In genomic region chr3:197983076-197983475, GRCh38 we compare ENCODE assay signal across 21 cellular contexts. TPM values are rescaled to one million over a fixed set of nuclear protein-coding genes. Genes with fewer than 3 reads are reported as not detected.
DNase-seq lines count a peak whose midpoint lies in the region; ATAC-seq and TF ChIP-seq lines count a peak whose summit lies in the region.
"Had no signal": no experiment of that assay in that cellular context is flagged by ENCODE, and none has a peak within 500 bp of the region (broad histone marks: within the 10 kb centered on the region; RNA-seq: fewer than 3 reads in every experiment).

No MANE protein-coding gene starts in this region.

- no peak overlapping the region for H3K4me3 Mint-ChIP-seq in activated CD8-positive, alpha-beta T cell treated with anti-CD3 and anti-CD28 coated beads, Interleukin-2, amount 10 ng/mL, durations not matched to agents 7 days and 5 days
- no peak overlapping the region for H3K4me3 Mint-ChIP-seq in activated CD8-positive, alpha-beta T cell treated with anti-CD3 and anti-CD28 coated beads for 36 hours
- peak overlapping the region; percentile 24 for H3K4me3 Mint-ChIP-seq in T-helper 2 cell treated with Interferon-gamma antibody and Interleukin-4, amounts not matched to agents 5 μg/mL and 100 μg/mL, for 36 hours
- H3K4me3 Mint-ChIP-seq: CD4-positive, alpha-beta T cell; CD8-positive, alpha-beta memory T cell; HFFc6 had no signal

- H3K36me3 Mint-ChIP-seq in activated CD8-positive, alpha-beta T cell treated with anti-CD3 and anti-CD28 coated beads, Interleukin-2, amount 10 ng/mL, durations not matched to agents 7 days and 5 days (ENCODE audit: low read depth): no peaks in the 10 kb centered on the region
- H3K36me3 Mint-ChIP-seq in activated CD8-positive, alpha-beta T cell treated with anti-CD3 and anti-CD28 coated beads for 36 hours (ENCODE audit: low read depth): peaks cover 13% of the 10 kb centered on the region
- H3K36me3 Mint-ChIP-seq in T-helper 2 cell treated with Interferon-gamma antibody and Interleukin-4, amounts not matched to agents 5 μg/mL and 100 μg/mL, for 36 hours (ENCODE audit: low read depth): no peaks in the 10 kb centered on the region
- H3K36me3 Mint-ChIP-seq: CD14-positive monocyte had no signal

- no peaks in the 10 kb centered on the region; the same call in 1 of the 2 replicates for H3K4me1 ChIP-seq in DND-41 (ENCODE audit: insufficient read depth, low read length)
- H3K4me1 ChIP-seq: A549, BE2C had no signal

- no peaks in the 10 kb centered on the region for H3K9me3 ChIP-seq in DND-41 (ENCODE audit: insufficient read depth, low read length, severe bottlenecking)
- H3K9me3 ChIP-seq: A549, BE2C, HAP-1 had no signal

- ATAC-seq in activated CD8-positive, alpha-beta T cell treated with anti-CD3 and anti-CD28 coated beads, Interleukin-2, amount 10 ng/mL, durations not matched to agents 7 days and 5 days: peak; percentile 61
- no peak for ATAC-seq in activated CD8-positive, alpha-beta T cell treated with anti-CD3 and anti-CD28 coated beads for 36 hours
- ATAC-seq in DND-41 (ENCODE audit: insufficient read depth, low read depth): 0 out of 3 replicates have a peak, but pooled peaks have one; percentile 52
- ATAC-seq: A549 had no signal

- no peaks in the 10 kb centered on the region for H3K9me3 Mint-ChIP-seq in activated CD8-positive, alpha-beta T cell treated with anti-CD3 and anti-CD28 coated beads, Interleukin-2, amount 10 ng/mL, durations not matched to agents 7 days and 5 days (ENCODE audit: insufficient read depth)
- no peaks in the 10 kb centered on the region for H3K9me3 Mint-ChIP-seq in activated CD8-positive, alpha-beta T cell treated with anti-CD3 and anti-CD28 coated beads for 36 hours
- no peaks in the 10 kb centered on the region for H3K9me3 Mint-ChIP-seq in T-helper 2 cell treated with Interferon-gamma antibody and Interleukin-4, amounts not matched to agents 5 μg/mL and 100 μg/mL, for 36 hours
- H3K9me3 Mint-ChIP-seq: CD14-positive monocyte; CD4-positive, alpha-beta T cell; CD8-positive, alpha-beta memory T cell; HFFc6 had no signal

- CTCF ChIA-PET in activated CD8-positive, alpha-beta T cell treated with anti-CD3 and anti-CD28 coated beads, Interleukin-2, amount 10 ng/mL, durations not matched to agents 7 days and 5 days (lab: Charles Lee): no interaction called here
- CTCF ChIA-PET in activated CD8-positive, alpha-beta T cell treated with anti-CD3 and anti-CD28 coated beads for 36 hours (lab: Charles Lee): no interaction called here

- no peaks in the 10 kb centered on the region for H3K36me3 ChIP-seq in DND-41 (ENCODE audit: insufficient read depth, low read length)
- H3K36me3 ChIP-seq: BE2C, HAP-1 had no signal

- TF ChIP-seq CTCF in activated CD8-positive, alpha-beta T cell treated with anti-CD3 and anti-CD28 coated beads for 36 hours (IDR thresholded peaks at IDR 0.05): no peak
- no peak for TF ChIP-seq CTCF in DND-41 (IDR thresholded peaks at IDR 0.05; ENCODE audit: borderline replicate concordance, extremely low read depth, low read length, poor library complexity, severe bottlenecking)

- no peak overlapping the region for H3K4me2 ChIP-seq in DND-41 (ENCODE audit: insufficient read depth, low read length)
- H3K4me2 ChIP-seq: A549 had no signal

- intact Hi-C loops in activated CD8-positive, alpha-beta T cell treated with anti-CD3 and anti-CD28 coated beads for 36 hours (cut with micrococcal nuclease): no loop called here

- no peak overlapping the region for H3K9ac ChIP-seq in DND-41 (ENCODE audit: low read depth, low read length)
- H3K9ac ChIP-seq: BLaER1 treated with 17β-estradiol and CSF1 and Interleukin-3, amounts not matched to agents 10 nM and 100 nM had no signal

- POLR2A ChIA-PET in activated CD8-positive, alpha-beta T cell treated with anti-CD3 and anti-CD28 coated beads, Interleukin-2, amount 10 ng/mL, durations not matched to agents 7 days and 5 days (lab: Charles Lee): no interaction called here
- POLR2A ChIA-PET in activated CD8-positive, alpha-beta T cell treated with anti-CD3 and anti-CD28 coated beads for 36 hours (lab: Charles Lee): no interaction called here

- peaks cover 9% of the 10 kb centered on the region for H3K4me1 Mint-ChIP-seq in activated CD8-positive, alpha-beta T cell treated with anti-CD3 and anti-CD28 coated beads, Interleukin-2, amount 10 ng/mL, durations not matched to agents 7 days and 5 days (ENCODE audit: low read depth)
- H3K4me1 Mint-ChIP-seq in activated CD8-positive, alpha-beta T cell treated with anti-CD3 and anti-CD28 coated beads for 36 hours (ENCODE audit: low read depth): peaks cover 10% of the 10 kb centered on the region
- H3K4me1 Mint-ChIP-seq in T-helper 2 cell treated with Interferon-gamma antibody and Interleukin-4, amounts not matched to agents 5 μg/mL and 100 μg/mL, for 36 hours (ENCODE audit: low read depth): peaks cover 21% of the 10 kb centered on the region

- no peaks in the 10 kb centered on the region for H3K79me2 ChIP-seq in DND-41 (ENCODE audit: insufficient read depth, low read length)

- no peaks in the 10 kb centered on the region for H3K27me3 Mint-ChIP-seq in activated CD8-positive, alpha-beta T cell treated with anti-CD3 and anti-CD28 coated beads, Interleukin-2, amount 10 ng/mL, durations not matched to agents 7 days and 5 days (ENCODE audit: low read depth)
- H3K27me3 Mint-ChIP-seq in activated CD8-positive, alpha-beta T cell treated with anti-CD3 and anti-CD28 coated beads for 36 hours: no peaks in the 10 kb centered on the region
- H3K27me3 Mint-ChIP-seq in T-helper 2 cell treated with Interferon-gamma antibody and Interleukin-4, amounts not matched to agents 5 μg/mL and 100 μg/mL, for 36 hours (ENCODE audit: low read depth): no peaks in the 10 kb centered on the region
- H3K27me3 Mint-ChIP-seq: CD4-positive, alpha-beta T cell; CD8-positive, alpha-beta memory T cell had no signal

- H3K27ac ChIP-seq in DND-41 (ENCODE audit: low read length) (no peak overlapping the region), caudate nucleus (ENCODE audit: low read depth, low read length) (no peak overlapping the region)
- H3K27ac ChIP-seq: 22Rv1; A549; BLaER1 treated with 17β-estradiol and CSF1 and Interleukin-3, amounts not matched to agents 10 nM and 100 nM had no signal

- DNase-seq in activated CD8-positive, alpha-beta T cell treated with anti-CD3 and anti-CD28 coated beads, Interleukin-2, amount 10 ng/mL, durations not matched to agents 7 days and 5 days: no peak
- DNase-seq in activated CD8-positive, alpha-beta T cell treated with anti-CD3 and anti-CD28 coated beads for 36 hours: no peak
- DNase-seq in DND-41 (no peak), caudate nucleus (lab: John Stamatoyannopoulos, UW) (no peak), A172 (ENCODE audit: low spot score) (no peak)
- no peak for DNase-seq in T-helper 2 cell treated with Interferon-gamma antibody and Interleukin-4, amounts not matched to agents 5 μg/mL and 100 μg/mL, for 36 hours (ENCODE audit: low spot score)
- DNase-seq: ACHN; AML-193; BE2C; CD4-positive, alpha-beta T cell; CD8-positive, alpha-beta memory T cell; DMS 273 treated with DMSO at 0.1 percent for 48 hours; DMS79; GF-D8; GOT3; HFFc6 had no signal

- H4K20me1 ChIP-seq in DND-41 (ENCODE audit: insufficient read depth, low read length): no peaks in the 10 kb centered on the region
- H4K20me1 ChIP-seq: BLaER1 treated with 17β-estradiol and CSF1 and Interleukin-3, amounts not matched to agents 10 nM and 100 nM had no signal

- no peak overlapping the region for H3K27ac Mint-ChIP-seq in activated CD8-positive, alpha-beta T cell treated with anti-CD3 and anti-CD28 coated beads, Interleukin-2, amount 10 ng/mL, durations not matched to agents 7 days and 5 days
- no peak overlapping the region for H3K27ac Mint-ChIP-seq in activated CD8-positive, alpha-beta T cell treated with anti-CD3 and anti-CD28 coated beads for 36 hours
- no peak overlapping the region for H3K27ac Mint-ChIP-seq in T-helper 2 cell treated with Interferon-gamma antibody and Interleukin-4, amounts not matched to agents 5 μg/mL and 100 μg/mL, for 36 hours
- H3K27ac Mint-ChIP-seq: CD4-positive, alpha-beta T cell; HFFc6 had no signal

- no peaks in the 10 kb centered on the region for H3K27me3 ChIP-seq in DND-41 (ENCODE audit: insufficient read depth, low read length, poor library complexity)
- H3K27me3 ChIP-seq: BE2C; BLaER1 treated with 17β-estradiol and CSF1 and Interleukin-3, amounts not matched to agents 10 nM and 100 nM had no signal

- H3K4me3 ChIP-seq in DND-41 (ENCODE audit: low read depth in 1 of 2, low read length in 2 of 2): no peak overlapping the region
- H3K4me3 ChIP-seq: A549; BLaER1 treated with 17β-estradiol and CSF1 and Interleukin-3, amounts not matched to agents 10 nM and 100 nM; HAP-1 had no signal

- H2AFZ ChIP-seq in DND-41 (ENCODE audit: low read depth, low read length): no peak overlapping the region

RNA-seq across cellular contexts. Expression of gene LMLN, which starts 23.1 kb away (rescaled TPM):
- 1 to 10 TPM; 4.0 to 6.0 TPM for total RNA-seq in activated CD8-positive, alpha-beta T cell treated with anti-CD3 and anti-CD28 coated beads, Interleukin-2, amount 10 ng/mL, durations not matched to agents 7 days and 5 days
- 10 to 100 TPM in 1 of 2 experiments, 1 to 10 TPM in 1; 6.3 to 10.4 TPM for total RNA-seq in activated CD8-positive, alpha-beta T cell treated with anti-CD3 and anti-CD28 coated beads for 36 hours
- 3.5 and 5.7 TPM in 2 replicates for total RNA-seq in A172 (2014; rRNA removed; shearing (Covaris generic))

RNA-seq across cellular contexts. Expression of gene RPL35A, which starts 33.1 kb away (rescaled TPM):
- total RNA-seq in activated CD8-positive, alpha-beta T cell treated with anti-CD3 and anti-CD28 coated beads, Interleukin-2, amount 10 ng/mL, durations not matched to agents 7 days and 5 days: 100 to 1,000 TPM; 876 to 907 TPM
- 1,000 to 10,000 TPM; 1,685 to 1,707 TPM for total RNA-seq in activated CD8-positive, alpha-beta T cell treated with anti-CD3 and anti-CD28 coated beads for 36 hours
- total RNA-seq in A172 (2014; rRNA removed; shearing (Covaris generic)): 720 and 850 TPM in 2 replicates
